ENCODE assay signal across 2 cellular contexts in the genomic region with DNA sequence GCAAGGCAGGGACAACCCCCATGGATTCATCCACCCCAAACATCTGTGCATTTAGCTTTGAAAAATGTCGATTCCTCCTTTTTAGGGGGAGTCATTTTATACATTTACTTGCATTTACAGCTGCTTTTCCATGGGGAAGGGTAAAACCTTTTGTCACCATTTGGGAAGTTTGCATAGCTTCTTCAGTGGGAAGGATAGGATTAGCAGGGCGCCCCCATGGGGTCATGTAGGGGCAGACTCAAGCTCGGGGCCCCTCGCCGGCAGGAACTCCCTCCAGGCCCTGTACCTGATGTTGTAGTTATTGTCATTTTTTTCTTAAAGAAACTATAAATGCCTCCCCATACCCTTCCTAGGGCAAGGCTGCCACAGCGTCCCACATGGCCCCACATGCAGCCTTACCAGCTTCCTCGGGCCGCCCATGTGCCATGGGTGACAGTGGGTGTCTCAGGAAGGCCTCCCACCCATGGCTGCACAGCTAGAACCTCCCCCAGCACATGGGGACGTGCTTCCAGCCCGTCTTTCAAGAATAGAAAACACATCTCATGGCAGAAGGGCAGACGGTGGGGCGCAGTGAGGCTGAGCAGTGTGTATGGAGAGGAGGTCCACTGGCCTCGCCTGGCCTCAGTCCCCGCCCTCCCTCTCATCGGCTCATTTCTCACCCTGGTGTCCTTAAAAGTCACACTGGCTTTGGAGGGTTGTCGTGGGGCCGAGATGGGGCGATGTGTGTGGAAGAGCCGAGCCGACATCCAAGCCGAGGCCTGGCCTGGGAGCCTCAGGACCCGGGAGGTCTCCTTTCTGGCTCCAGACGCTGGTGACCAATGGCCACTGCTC.
A peak's percentile ranks its signal among the peaks of the same experiment; 100 is the strongest.
TF ChIP-seq lines count a peak whose summit lies in the region.

No MANE protein-coding gene starts in this region.

TF ChIP-seq in SK-N-SH, 30 proteins besides CTCF, POLR2A, EP300 and RAD21:
- no peak for TF ChIP-seq ZBTB33 (IDR thresholded peaks at IDR 0.05; ENCODE audit: borderline replicate concordance, low read depth)
- peak; percentile 18; the same call in 1 of the 2 replicates for TF ChIP-seq POLR2AphosphoS5 (IDR thresholded peaks at IDR 0.05; ENCODE audit: low read depth, low read length)

TF ChIP-seq in SK-N-SH treated with all-trans-retinoic acid at 6 μM for 48 hours, 23 proteins besides CTCF, POLR2A, EP300 and RAD21 (continued from another document):
- no peak for TF ChIP-seq ARNTL (CRISPR knock-in tag; IDR thresholded peaks at IDR 0.05; ENCODE audit: borderline replicate concordance, low read depth)
